1 cellular context compared by ENCODE assay signal in the genomic region with DNA sequence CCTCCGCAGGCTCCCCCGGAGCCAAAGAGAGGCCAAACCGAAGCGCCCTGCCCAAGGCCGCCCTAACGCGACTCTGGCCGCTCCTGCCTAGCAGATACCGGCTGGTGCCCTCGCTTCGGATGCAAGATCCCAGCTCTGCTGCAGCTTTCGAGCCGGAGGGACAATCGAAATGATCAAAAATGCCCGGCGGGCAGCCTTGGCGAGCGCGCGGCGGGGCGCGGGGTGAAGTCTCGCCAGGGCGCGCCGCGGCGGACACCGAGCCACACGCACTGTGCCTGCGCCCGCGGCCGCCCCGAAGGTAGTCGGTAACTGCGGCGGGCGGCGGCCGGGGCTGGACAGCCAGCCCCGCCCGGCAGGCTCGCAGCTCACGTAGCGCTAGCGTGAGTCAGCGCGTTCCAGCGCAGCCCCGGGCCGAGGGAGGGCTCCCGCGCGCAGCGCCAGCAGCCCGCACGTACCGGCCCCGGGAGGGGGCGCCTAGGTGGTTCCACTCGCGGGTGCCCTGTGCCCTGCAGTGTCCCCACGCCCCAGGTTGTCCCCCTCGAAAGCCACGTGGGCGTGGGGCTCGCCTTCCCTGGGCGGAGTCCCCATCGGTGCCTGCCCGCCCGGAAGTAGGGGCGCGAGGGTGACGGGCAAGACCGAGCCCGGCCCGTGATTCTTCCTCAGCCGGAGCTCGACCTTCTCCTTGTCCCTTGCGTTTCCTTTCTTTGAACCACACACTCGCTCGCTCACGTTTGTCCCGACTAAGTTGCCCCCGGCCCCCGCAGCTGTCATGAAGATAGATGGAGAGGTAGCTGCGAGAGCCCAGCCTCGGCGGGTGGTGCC.
A peak's percentile ranks its signal among the peaks of the same experiment; 100 is the strongest.
TF ChIP-seq lines count a peak whose summit lies in the region.

No MANE protein-coding gene starts in this region.

TF ChIP-seq in HCT116, 20 proteins besides CTCF, POLR2A, EP300 and RAD21 (continued from another document):
- peak; percentile 47; the same call in 1 of the 2 replicates for TF ChIP-seq ZFX (IDR thresholded peaks at IDR 0.05)
- no peak for TF ChIP-seq ZNF274 (IDR thresholded peaks at IDR 0.05; ENCODE audit: low read depth, low read length)
- TF ChIP-seq MAX (IDR thresholded peaks at IDR 0.05): peak; percentile 54; the same call in 1 of the 2 replicates
- no peak for TF ChIP-seq EZH2 (IDR thresholded peaks at IDR 0.05)
- no peak for TF ChIP-seq YY1 (IDR thresholded peaks at IDR 0.05; ENCODE audit: extremely low read depth, insufficient replicate concordance, low read depth, low read length)
- TF ChIP-seq, protein P1, sequence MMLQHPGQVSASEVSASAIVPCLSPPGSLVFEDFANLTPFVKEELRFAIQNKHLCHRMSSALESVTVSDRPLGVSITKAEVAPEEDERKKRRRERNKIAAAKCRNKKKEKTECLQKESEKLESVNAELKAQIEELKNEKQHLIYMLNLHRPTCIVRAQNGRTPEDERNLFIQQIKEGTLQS (IDR thresholded peaks at IDR 0.05): no peak
- TF ChIP-seq FOSL1 (IDR thresholded peaks at IDR 0.05; ENCODE audit: low read depth): peak; percentile 49; the same call in 1 of the 2 replicates
